ENCODE assay signal across 1 cellular context in the genomic region with DNA sequence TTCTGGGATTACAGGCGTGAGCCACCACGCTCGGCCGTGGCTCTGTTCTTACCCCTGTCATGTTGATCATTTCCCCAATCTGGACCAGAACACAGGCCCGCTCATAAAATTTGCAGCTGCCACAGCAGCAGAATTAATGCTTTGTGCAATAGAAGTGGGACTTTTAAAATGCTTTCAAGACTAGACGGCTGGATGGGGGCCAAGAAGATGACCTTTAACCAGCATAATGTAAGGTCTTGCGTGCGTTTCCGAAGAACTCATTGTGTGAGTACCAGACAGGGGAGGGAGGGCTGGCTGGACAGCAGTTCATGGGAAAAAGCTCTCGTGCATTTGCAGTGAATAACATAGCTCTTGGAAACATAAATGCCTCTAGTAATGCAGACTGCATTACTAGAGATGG.
TF ChIP-seq lines count a peak whose summit lies in the region.

No MANE protein-coding gene starts in this region.

TF ChIP-seq in IMR-90, 13 proteins besides CTCF, POLR2A, EP300 and RAD21:
- no peak for TF ChIP-seq CEBPB (IDR thresholded peaks at IDR 0.05; ENCODE audit: low read depth, low read length)
- no peak for TF ChIP-seq RFX5 (IDR thresholded peaks at IDR 0.05; ENCODE audit: low read depth, low read length)
- TF ChIP-seq NFE2L2 (IDR thresholded peaks at IDR 0.05; ENCODE audit: low read depth, low read length): no peak
- no peak for TF ChIP-seq MXI1 (IDR thresholded peaks at IDR 0.05; ENCODE audit: borderline replicate concordance, low read depth, low read length)
- TF ChIP-seq MAFK (IDR thresholded peaks at IDR 0.05; ENCODE audit: low read depth, low read length): no peak
- TF ChIP-seq USF2 (IDR thresholded peaks at IDR 0.05; ENCODE audit: low read depth, low read length): no peak
- no peak for TF ChIP-seq CHD1 (IDR thresholded peaks at IDR 0.05; ENCODE audit: low read depth, low read length)
- TF ChIP-seq, protein P1, sequence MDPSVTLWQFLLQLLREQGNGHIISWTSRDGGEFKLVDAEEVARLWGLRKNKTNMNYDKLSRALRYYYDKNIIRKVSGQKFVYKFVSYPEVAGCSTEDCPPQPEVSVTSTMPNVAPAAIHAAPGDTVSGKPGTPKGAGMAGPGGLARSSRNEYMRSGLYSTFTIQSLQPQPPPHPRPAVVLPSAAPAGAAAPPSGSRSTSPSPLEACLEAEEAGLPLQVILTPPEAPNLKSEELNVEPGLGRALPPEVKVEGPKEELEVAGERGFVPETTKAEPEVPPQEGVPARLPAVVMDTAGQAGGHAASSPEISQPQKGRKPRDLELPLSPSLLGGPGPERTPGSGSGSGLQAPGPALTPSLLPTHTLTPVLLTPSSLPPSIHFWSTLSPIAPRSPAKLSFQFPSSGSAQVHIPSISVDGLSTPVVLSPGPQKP (IDR thresholded peaks at IDR 0.05; ENCODE audit: borderline replicate concordance, low read depth, low read length): no peak
- TF ChIP-seq SMC3 (IDR thresholded peaks at IDR 0.05; ENCODE audit: low read depth, low read length): no peak
- TF ChIP-seq FOS (IDR thresholded peaks at IDR 0.05; ENCODE audit: low read depth, low read length): no peak
- no peak for TF ChIP-seq RCOR1 (IDR thresholded peaks at IDR 0.05; ENCODE audit: insufficient replicate concordance, low read length)
- no peak for TF ChIP-seq MAZ (IDR thresholded peaks at IDR 0.05; ENCODE audit: borderline replicate concordance, low read depth, low read length)
